8 cellular contexts compared by ENCODE assay signal in genomic region chr5:76715484-76715733, GRCh38. TPM values are rescaled to one million over a fixed set of nuclear protein-coding genes. Genes with fewer than 3 reads are reported as not detected.
DNase-seq lines count a peak whose midpoint lies in the region; ATAC-seq and TF ChIP-seq lines count a peak whose summit lies in the region.

No MANE protein-coding gene starts in this region.

- ATAC-seq in HG03159 (IDR thresholded peaks at IDR 0.05; ENCODE audit: unreplicated experiment) (peak; percentile 15), memory B cell (ENCODE audit: low read depth) (peak; percentile 48)
- ATAC-seq in activated CD4-positive, CD25-positive, alpha-beta regulatory T cell treated with anti-CD3 and anti-CD28 coated beads, Interleukin-2, amount 50 U/mL, for 24 hours = no peak

- no peak for TF ChIP-seq CTCF in GM06990 (IDR thresholded peaks at IDR 0.05; ENCODE audit: insufficient read depth, low read length, poor library complexity, severe bottlenecking)
- no peak for TF ChIP-seq CTCF in adrenal gland (IDR thresholded peaks at IDR 0.05)

- DNase-seq in GM06990 (ENCODE audit: extremely low read depth, insufficient read length) (peak; percentile 42), adrenal gland (no peak), memory B cell (ENCODE audit: low spot score in 2 of 2) (peak in 1 of 2 donors; percentile 12), NCI-H510A (lab: John Stamatoyannopoulos, UW) (no peak), ureter (ENCODE audit: low spot score) (no peak), EL (no peak)

- no peak for TF ChIP-seq POLR2A in adrenal gland (IDR thresholded peaks at IDR 0.05)

- no peaks in the 10 kb centered on the region for H3K9me3 ChIP-seq in adrenal gland (replicated peaks in 1 of 3)

- peaks cover 28% of the 10 kb centered on the region for H3K27me3 Mint-ChIP-seq in memory B cell

- H3K4me3 Mint-ChIP-seq in memory B cell = peak overlapping the region; percentile 79

- H3K27ac ChIP-seq in adrenal gland = peak overlapping the region in 4 of 5 donors; percentile 31 to 86 (median 48)

- intact Hi-C loops in adrenal gland (cut with DNase I) = no loop called here

- H3K9me3 Mint-ChIP-seq in memory B cell = peaks cover 2% of the 10 kb centered on the region

- peaks cover 14% of the 10 kb centered on the region for H3K4me1 Mint-ChIP-seq in memory B cell

- peak overlapping the region; percentile 82 for H3K4me3 ChIP-seq in GM06990 (replicated peaks; ENCODE audit: low read depth, low read length)
- H3K4me3 ChIP-seq in adrenal gland = peak overlapping the region in 3 of 4 donors; percentile 44 to 93 (median 83)

- 0 to 1% (median 0%) methylated on average over 13 of the region's 13 CpGs for WGBS in adrenal gland, 4 donors

- H3K36me3 ChIP-seq in GM06990 (ENCODE audit: control insufficient read depth, insufficient read depth, low read length) = no peaks in the 10 kb centered on the region
- H3K36me3 ChIP-seq in adrenal gland (replicated peaks in 1 of 2) = no peaks in the 10 kb centered on the region

- no peaks in the 10 kb centered on the region for H3K36me3 Mint-ChIP-seq in memory B cell

- H3K27me3 ChIP-seq in GM06990 (replicated peaks; ENCODE audit: control insufficient read depth, insufficient read depth, low read length) = no peaks in the 10 kb centered on the region
- H3K27me3 ChIP-seq in adrenal gland = no peaks in the 10 kb centered on the region

- H3K27ac Mint-ChIP-seq in memory B cell = no peak overlapping the region

- H3K4me1 ChIP-seq in adrenal gland (replicated peaks in 1 of 2) = peaks cover 6 to 18% of the 10 kb centered on the region in 2 donors

RNA-seq across cellular contexts. Expression of gene F2R, which starts 0.5 kb away (rescaled TPM):
- total RNA-seq in adrenal gland (10 to 100 TPM; 12.7 to 60.5 (median 42.9) TPM), ureter (4.7 TPM)
- 10 to 100 TPM in 1 of 3 donors, 1 to 10 TPM in 2; 6.0 to 21.1 (median 6.7) TPM for polyA plus RNA-seq in adrenal gland

Comparison
In these comparisons a context has a peak if more than half of its experiments do, and no peak if none do; other contexts are left out.
1. ATAC-seq: peak in HG03159 (single experiment) and memory B cell (single experiment); none in activated CD4-positive, CD25-positive, alpha-beta regulatory T cell treated with anti-CD3 and anti-CD28 coated beads, Interleukin-2, amount 50 U/mL, for 24 hours (0 of 2).